Comparison of ENCODE assay signal across 1 cellular context in genomic region chr17:42846594-42847280, GRCh38.
TF ChIP-seq lines count a peak whose summit lies in the region.

No MANE protein-coding gene starts in this region.

TF ChIP-seq in HepG2, 621 proteins besides CTCF, POLR2A, EP300 and RAD21:
- TF ChIP-seq AKAP8 (CRISPR knock-in tag; IDR thresholded peaks at IDR 0.05) (0 out of 2 replicates have a peak, but pooled peaks have one; percentile 29), POLR2G (IDR thresholded peaks at IDR 0.05; ENCODE audit: low read depth, low read length) (peak; percentile 49), PRMT3 (CRISPR knock-in tag; IDR thresholded peaks at IDR 0.05; ENCODE audit: borderline replicate concordance, low read depth) (no peak), AGO2 (optimal IDR thresholded peaks at IDR 0.05; ENCODE audit: low read depth, low read length) (peak; percentile 31), SIN3B (IDR thresholded peaks at IDR 0.05; ENCODE audit: low read length) (no peak), ZNF7 (CRISPR knock-in tag; IDR thresholded peaks at IDR 0.05) (0 out of 2 replicates have a peak, but pooled peaks have one; percentile 4), ZBTB42 (CRISPR knock-in tag; IDR thresholded peaks at IDR 0.05) (no peak), HINFP (CRISPR knock-in tag; IDR thresholded peaks at IDR 0.05; ENCODE audit: low read depth) (no peak), ZUFSP (CRISPR knock-in tag; IDR thresholded peaks at IDR 0.05; ENCODE audit: borderline replicate concordance) (no peak), FOSL2 (CRISPR knock-in tag; IDR thresholded peaks at IDR 0.05) (peak; percentile 42; the same call in 1 of the 2 replicates), DNMT3B (CRISPR knock-in tag; conservative IDR thresholded peaks at IDR 0.05) (no peak), SMC3 (IDR thresholded peaks at IDR 0.05; ENCODE audit: low read length) (0 out of 2 replicates have a peak, but pooled peaks have one; percentile 0), ZMAT5 (CRISPR knock-in tag; IDR thresholded peaks at IDR 0.05; ENCODE audit: borderline replicate concordance, low read depth) (no peak), ZNF280D (CRISPR knock-in tag; IDR thresholded peaks at IDR 0.05) (no peak), RNF2 (conservative IDR thresholded peaks at IDR 0.05; ENCODE audit: low read depth) (no peak), ZNF446 (CRISPR knock-in tag; IDR thresholded peaks at IDR 0.05) (no peak), ARID5B (CRISPR knock-in tag; IDR thresholded peaks at IDR 0.05) (0 out of 2 replicates have a peak, but pooled peaks have one; percentile 12), ATF7-NPFF (CRISPR knock-in tag; IDR thresholded peaks at IDR 0.05; ENCODE audit: low read depth) (no peak), CEBPG (CRISPR knock-in tag; IDR thresholded peaks at IDR 0.05) (0 out of 2 replicates have a peak, but pooled peaks have one; percentile 11), ZNF205 (CRISPR knock-in tag; IDR thresholded peaks at IDR 0.05) (no peak), CEBPB (IDR thresholded peaks at IDR 0.05; ENCODE audit: borderline replicate concordance, low read depth, low read length) (peak; percentile 49; the same call in 1 of the 2 replicates), FOXP4 (CRISPR knock-in tag; IDR thresholded peaks at IDR 0.05) (no peak), MNT (IDR thresholded peaks at IDR 0.05) (no peak)
